ENCODE assay signal across 1 cellular context in genomic region chr3:10194328-10195071, GRCh38.
TF ChIP-seq lines count a peak whose summit lies in the region.

No MANE protein-coding gene starts in this region.

TF ChIP-seq in endothelial cell of umbilical vein, 7 proteins besides CTCF, POLR2A, EP300 and RAD21:
- TF ChIP-seq EZH2 (IDR thresholded peaks at IDR 0.05; ENCODE audit: borderline replicate concordance, low read depth, low read length, severe bottlenecking) (no peak), MAX (IDR thresholded peaks at IDR 0.05; ENCODE audit: insufficient read depth, insufficient read length) (no peak), MYC (IDR thresholded peaks at IDR 0.05; ENCODE audit: low read depth, low read length) (no peak), FOS (IDR thresholded peaks at IDR 0.05; ENCODE audit: borderline replicate concordance, insufficient read depth, low read length) (no peak), JUN (IDR thresholded peaks at IDR 0.05; ENCODE audit: borderline replicate concordance, insufficient read depth, insufficient read length, low read depth) (no peak), POLR2AphosphoS5 (IDR thresholded peaks at IDR 0.05; ENCODE audit: insufficient read depth, low read depth, low read length) (no peak), GATA2 (IDR thresholded peaks at IDR 0.05; ENCODE audit: insufficient read depth, insufficient read length, low read depth, low read length) (no peak)
TF ChIP-seq in endothelial cell of umbilical vein: peak in this region for 0.
